In the genomic region with DNA sequence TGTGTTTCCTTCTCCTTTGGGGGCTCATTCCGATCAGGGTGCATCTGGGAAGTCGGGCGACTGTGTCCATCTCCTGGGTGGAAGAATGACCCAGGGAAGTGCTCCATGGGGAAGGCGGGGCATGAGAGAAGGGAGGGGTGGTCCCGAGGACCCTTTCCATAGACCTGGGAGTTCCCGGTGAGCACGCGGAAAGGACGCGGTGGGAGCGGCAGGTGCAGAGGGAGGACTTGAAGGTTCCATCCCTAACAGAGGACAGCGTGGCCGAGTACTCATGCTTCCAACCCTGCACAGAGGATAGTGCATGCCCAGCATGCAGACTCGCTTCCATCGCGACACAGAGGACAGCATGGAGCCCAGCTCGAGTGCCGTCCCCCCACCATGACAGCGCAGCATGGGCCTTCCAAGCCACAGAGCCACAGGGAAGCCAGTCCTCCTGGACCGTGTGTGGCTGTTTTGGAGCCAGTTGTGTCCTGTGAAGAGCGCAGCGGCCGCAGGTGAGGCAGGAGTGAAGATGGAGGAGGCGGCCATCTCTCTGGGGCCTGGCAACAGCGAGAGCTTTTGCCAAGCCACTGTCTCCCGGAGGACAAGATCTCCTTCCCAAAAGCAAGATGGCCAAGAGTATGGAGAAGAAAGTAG, we compare ENCODE assay signal across 19 cellular contexts.
DNase-seq lines count a peak whose midpoint lies in the region; ATAC-seq and TF ChIP-seq lines count a peak whose summit lies in the region.
"Had no signal": no experiment of that assay in that cellular context is flagged by ENCODE, and none has a peak within 500 bp of the region (broad histone marks: within the 10 kb centered on the region; RNA-seq: fewer than 3 reads in every experiment).

No MANE protein-coding gene starts in this region.

- H3K23ac ChIP-seq in neuronal stem cell (ENCODE audit: low read depth, low read length, poor library complexity), result no peak overlapping the region

- no peak for ATAC-seq in GM19395 (IDR thresholded peaks at IDR 0.05; ENCODE audit: unreplicated experiment)
- ATAC-seq: CD8-positive, alpha-beta T cell; GM12878; HCT116 had no signal

- H3K4me3 Mint-ChIP-seq in activated naive CD8-positive, alpha-beta T cell, result no peak overlapping the region
- no peak overlapping the region for H3K4me3 Mint-ChIP-seq in activated naive CD8-positive, alpha-beta T cell treated with anti-CD3 and anti-CD28 coated beads for 36 hours
- H3K4me3 Mint-ChIP-seq in endothelial cell (ENCODE audit: unreplicated experiment), result peak overlapping the region; percentile 72
- H3K4me3 Mint-ChIP-seq: B cell; CD8-positive, alpha-beta T cell; HFFc6 had no signal

- H4K8ac ChIP-seq in neuronal stem cell (ENCODE audit: low read depth, low read length), result no peak overlapping the region

- no peak overlapping the region for H2BK12ac ChIP-seq in neuronal stem cell (ENCODE audit: low read length)

- H3K27ac ChIP-seq in neuronal stem cell (replicated peaks; ENCODE audit: low read length), result no peak overlapping the region
- H3K27ac ChIP-seq: BLaER1 treated with 17β-estradiol and CSF1 and Interleukin-3, amounts not matched to agents 10 nM and 100 nM; HL-60 had no signal

- no peak overlapping the region for H2AFZ ChIP-seq in neuronal stem cell (ENCODE audit: low read length)

- H3K79me1 ChIP-seq in neuronal stem cell (ENCODE audit: low read depth, low read length), result peaks cover 18% of the 10 kb centered on the region

- H3K4me3 ChIP-seq in neuronal stem cell (ENCODE audit: low read length in 2 of 2), result no peak overlapping the region
- H3K4me3 ChIP-seq: BLaER1 treated with 17β-estradiol and CSF1 and Interleukin-3, amounts not matched to agents 10 nM and 100 nM; GM12878 had no signal

- H3K36me3 Mint-ChIP-seq in activated naive CD8-positive, alpha-beta T cell, result no peaks in the 10 kb centered on the region
- no peaks in the 10 kb centered on the region for H3K36me3 Mint-ChIP-seq in activated naive CD8-positive, alpha-beta T cell treated with anti-CD3 and anti-CD28 coated beads for 36 hours
- peaks cover 31% of the 10 kb centered on the region for H3K36me3 Mint-ChIP-seq in endothelial cell (ENCODE audit: low read depth, unreplicated experiment)
- H3K36me3 Mint-ChIP-seq: CD8-positive, alpha-beta T cell had no signal

- no peak overlapping the region for H3K4me2 ChIP-seq in neuronal stem cell (ENCODE audit: insufficient read depth, low read length, poor library complexity, severe bottlenecking)

- peaks cover 21% of the 10 kb centered on the region for H3K4me1 Mint-ChIP-seq in activated naive CD8-positive, alpha-beta T cell (ENCODE audit: low read depth)
- peaks cover 15% of the 10 kb centered on the region for H3K4me1 Mint-ChIP-seq in activated naive CD8-positive, alpha-beta T cell treated with anti-CD3 and anti-CD28 coated beads for 36 hours
- no peaks in the 10 kb centered on the region for H3K4me1 Mint-ChIP-seq in endothelial cell (ENCODE audit: unreplicated experiment)
- H3K4me1 Mint-ChIP-seq: B cell had no signal

- H3K9me3 ChIP-seq in neuronal stem cell (replicated peaks in 1 of 2; ENCODE audit: control insufficient read depth in 2 of 2, insufficient read depth in 1 of 2, low read depth in 1 of 2, low read length in 2 of 2), result peaks cover 2 to 4% of the 10 kb centered on the region in 2 donors
- H3K9me3 ChIP-seq: BLaER1 treated with 17β-estradiol and CSF1 and Interleukin-3, amounts not matched to agents 10 nM and 100 nM had no signal

- H2BK5ac ChIP-seq in neuronal stem cell (ENCODE audit: low read length), result no peak overlapping the region

- peak overlapping the region; percentile 25 for H3K27ac Mint-ChIP-seq in activated naive CD8-positive, alpha-beta T cell
- H3K27ac Mint-ChIP-seq in activated naive CD8-positive, alpha-beta T cell treated with anti-CD3 and anti-CD28 coated beads for 36 hours, result no peak overlapping the region
- no peak overlapping the region for H3K27ac Mint-ChIP-seq in endothelial cell (ENCODE audit: unreplicated experiment)
- H3K27ac Mint-ChIP-seq: B cell; CD8-positive, alpha-beta T cell; HFFc6 had no signal

- H3K36me3 ChIP-seq in neuronal stem cell (replicated peaks in 1 of 2; ENCODE audit: control insufficient read depth in 2 of 2, insufficient read depth in 2 of 2, low read length in 2 of 2), result peaks cover 73 to 100% of the 10 kb centered on the region in 2 donors
- H3K36me3 ChIP-seq: BLaER1 treated with 17β-estradiol and CSF1 and Interleukin-3, amounts not matched to agents 10 nM and 100 nM had no signal

- H3K4ac ChIP-seq in neuronal stem cell (ENCODE audit: low read length), result no peak overlapping the region

- peak overlapping the region; percentile 35 for H3K18ac ChIP-seq in neuronal stem cell (ENCODE audit: low read length)

- TF ChIP-seq CTCF in endothelial cell (IDR thresholded peaks at IDR 0.05; ENCODE audit: unreplicated experiment) (no peak), GM13976 (IDR thresholded peaks at IDR 0.05; ENCODE audit: borderline replicate concordance, control extremely low read depth, extremely low read depth, insufficient read depth, missing control alignments) (no peak)

- in situ Hi-C loops in GM13976 (cut with MboI; ENCODE audit: low sequenced_read_pairs, unreplicated experiment), result no loop called here

- H3K27me3 ChIP-seq in neuronal stem cell (ENCODE audit: control insufficient read depth in 3 of 3, insufficient read depth in 3 of 3, low read depth in 1 of 3, low read length in 3 of 3), result no peaks in the 10 kb centered on the region

- no peaks in the 10 kb centered on the region for H3K27me3 Mint-ChIP-seq in activated naive CD8-positive, alpha-beta T cell
- no peaks in the 10 kb centered on the region for H3K27me3 Mint-ChIP-seq in activated naive CD8-positive, alpha-beta T cell treated with anti-CD3 and anti-CD28 coated beads for 36 hours
- peaks cover 8% of the 10 kb centered on the region for H3K27me3 Mint-ChIP-seq in endothelial cell (ENCODE audit: unreplicated experiment)
- H3K27me3 Mint-ChIP-seq: B cell had no signal

- no peak for DNase-seq in activated naive CD8-positive, alpha-beta T cell treated with anti-CD3 and anti-CD28 coated beads for 36 hours
- DNase-seq in endothelial cell (ENCODE audit: low spot score) (no peak), neuronal stem cell (ENCODE audit: low spot score) (no peak), GM13976 (ENCODE audit: low spot score) (no peak), NCI-H524 (lab: John Stamatoyannopoulos, UW) (no peak)
- DNase-seq: Calu3; CD8-positive, alpha-beta T cell; DMS79 treated with DMSO at 0.1 percent for 48 hours; EL; GOT3; H7; HFFc6 had no signal

- H2BK15ac ChIP-seq in neuronal stem cell (ENCODE audit: low read length), result no peak overlapping the region

- H2AK5ac ChIP-seq in neuronal stem cell (ENCODE audit: low read depth, low read length), result no peak overlapping the region

- no peaks in the 10 kb centered on the region for H3K9me3 Mint-ChIP-seq in activated naive CD8-positive, alpha-beta T cell (ENCODE audit: low read depth)
- no peaks in the 10 kb centered on the region for H3K9me3 Mint-ChIP-seq in activated naive CD8-positive, alpha-beta T cell treated with anti-CD3 and anti-CD28 coated beads for 36 hours
- H3K9me3 Mint-ChIP-seq in endothelial cell (ENCODE audit: unreplicated experiment), result peaks cover 69% of the 10 kb centered on the region
- H3K9me3 Mint-ChIP-seq: CD8-positive, alpha-beta T cell had no signal

- H3K14ac ChIP-seq in neuronal stem cell (ENCODE audit: low read length), result peak overlapping the region; percentile 8

- WGBS in neuronal stem cell (ENCODE audit: extremely low coverage in 2 of 2, insufficient read length in 2 of 2, insufficient replicate concordance in 1 of 2), 2 donors, result no CpG with 5 or more reads among the region's 26 CpGs

- no peak overlapping the region for H3K9ac ChIP-seq in neuronal stem cell (ENCODE audit: low read depth, low read length, poor library complexity)
- H3K9ac ChIP-seq: BLaER1 treated with 17β-estradiol and CSF1 and Interleukin-3, amounts not matched to agents 10 nM and 100 nM had no signal

- no peak overlapping the region for H2BK120ac ChIP-seq in neuronal stem cell (ENCODE audit: low read depth, low read length)

- no peak overlapping the region for H4K91ac ChIP-seq in neuronal stem cell (ENCODE audit: low read depth, low read length, poor library complexity)

- H3K4me1 ChIP-seq in neuronal stem cell (ENCODE audit: control insufficient read depth in 2 of 2, insufficient read depth in 1 of 2, low read depth in 1 of 2, low read length in 2 of 2), result peaks cover 0 to 1% of the 10 kb centered on the region in 2 donors
